In the genomic region with DNA sequence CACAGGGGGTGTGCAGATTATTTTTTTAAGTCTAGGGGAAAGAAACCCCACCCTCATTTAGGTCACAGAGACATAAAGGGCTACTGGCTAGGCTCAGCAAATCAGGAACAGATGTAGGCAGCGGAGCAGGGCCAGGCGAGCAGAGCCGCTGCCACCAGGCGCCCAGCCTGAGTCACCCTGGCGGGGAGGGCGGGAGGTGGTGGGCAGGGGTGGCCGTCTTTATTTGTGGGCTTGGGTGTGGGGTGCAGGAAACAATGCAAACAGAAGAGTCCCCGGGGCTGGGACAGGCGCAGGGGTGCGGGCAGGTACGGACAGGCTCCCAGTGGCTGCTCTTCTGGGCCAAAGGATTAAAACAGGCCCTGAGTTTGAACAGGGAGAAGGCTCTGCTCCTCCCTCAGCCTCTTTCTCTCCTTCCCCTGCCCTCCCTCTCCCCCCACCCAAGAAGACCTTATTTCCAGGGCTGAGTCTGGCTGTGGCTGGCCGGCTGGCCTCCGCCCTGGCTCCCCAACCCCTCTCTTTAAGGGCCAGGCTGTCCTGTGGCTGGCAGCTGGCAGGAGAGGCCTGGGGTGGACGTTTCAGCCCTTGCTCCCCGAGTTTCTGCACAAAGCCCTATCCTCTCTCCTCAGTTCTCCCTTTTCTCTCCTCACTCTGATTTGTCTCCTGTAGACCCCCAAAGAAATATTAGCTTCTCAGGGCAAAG, we compare ENCODE assay signal across 13 cellular contexts.
A peak's percentile ranks its signal among the peaks of the same experiment; 100 is the strongest.
DNase-seq lines count a peak whose midpoint lies in the region; ATAC-seq and TF ChIP-seq lines count a peak whose summit lies in the region.
"Had no signal": no experiment of that assay in that cellular context is flagged by ENCODE, and none has a peak within 500 bp of the region (broad histone marks: within the 10 kb centered on the region; RNA-seq: fewer than 3 reads in every experiment).

No MANE protein-coding gene starts in this region.

- H3K4me3 ChIP-seq in GM23248, result 0 out of 2 replicates have a peak overlapping the region, but pooled peaks have one; percentile 13
- no peak overlapping the region for H3K4me3 ChIP-seq in smooth muscle cell

- H3K9ac ChIP-seq in GM23248 (peak overlapping the region; percentile 19), smooth muscle cell (ENCODE audit: low read depth) (no peak overlapping the region)

- no peaks in the 10 kb centered on the region for H3K79me2 ChIP-seq in GM23248 (ENCODE audit: insufficient read depth)
- no peaks in the 10 kb centered on the region for H3K79me2 ChIP-seq in smooth muscle cell (ENCODE audit: low read depth)

- H3K9me3 ChIP-seq in GM23248 (ENCODE audit: low read depth) (no peaks in the 10 kb centered on the region), smooth muscle cell (replicated peaks; ENCODE audit: low read depth) (no peaks in the 10 kb centered on the region)

- 6 to 10% methylated on average over 14 to 15 of the region's 15 CpGs for WGBS in GM23248 (ENCODE audit: low coverage in 1 of 2, low lambda C conversion rate in 2 of 2, missing lambda C conversion rate in 2 of 2), 2 experiments
- 60% methylated on average over 15 of the region's 15 CpGs for WGBS in smooth muscle cell (ENCODE audit: low lambda C conversion rate)

- ATAC-seq in left colon, result peak; percentile 5
- ATAC-seq in GM19455 (IDR thresholded peaks at IDR 0.05; ENCODE audit: unreplicated experiment), result no peak
- no peak for ATAC-seq in GM21825 (IDR thresholded peaks at IDR 0.05; ENCODE audit: unreplicated experiment)

- H4K20me1 ChIP-seq in GM23248 (ENCODE audit: insufficient read depth) (no peaks in the 10 kb centered on the region), smooth muscle cell (ENCODE audit: low read depth) (no peaks in the 10 kb centered on the region)

- H3K4me2 ChIP-seq in GM23248 (ENCODE audit: unreplicated experiment), result peak overlapping the region; percentile 40
- no peak overlapping the region for H3K4me2 ChIP-seq in smooth muscle cell

- H3K27ac ChIP-seq in GM23248 (peak overlapping the region; percentile 27; the same call in 1 of the 2 replicates), angular gyrus (ENCODE audit: low read depth, low read length) (peak overlapping the region; percentile 22), smooth muscle cell (ENCODE audit: low read depth) (no peak overlapping the region)

- H3K27me3 ChIP-seq in GM23248 (replicated peaks; ENCODE audit: insufficient read depth) (no peaks in the 10 kb centered on the region), smooth muscle cell (ENCODE audit: low read depth) (no peaks in the 10 kb centered on the region)

- H3K9me2 ChIP-seq in GM23248 (ENCODE audit: insufficient read depth), result no peaks in the 10 kb centered on the region

- TF ChIP-seq CTCF in smooth muscle cell (IDR thresholded peaks at IDR 0.05; ENCODE audit: borderline replicate concordance, insufficient read depth, poor library complexity, severe bottlenecking), result no peak

- H3K4me1 ChIP-seq in GM23248 (ENCODE audit: insufficient read depth) (peaks cover 10% of the 10 kb centered on the region), smooth muscle cell (ENCODE audit: low read depth) (peaks cover 8% of the 10 kb centered on the region)

- no peaks in the 10 kb centered on the region for H3F3A ChIP-seq in GM23248 (ENCODE audit: insufficient read depth)
- H3F3A ChIP-seq in smooth muscle cell (ENCODE audit: low read depth), result no peaks in the 10 kb centered on the region

- DNase-seq in GM23248, result peak; percentile 79
- DNase-seq in left colon, result peak in 1 of 2 donors; percentile 10
- DNase-seq in smooth muscle cell (lab: John Stamatoyannopoulos, UW; ENCODE audit: unreplicated experiment), result no peak
- no peak for DNase-seq in DMS114 treated with DMSO at 0.1 percent for 48 hours (lab: John Stamatoyannopoulos, UW; ENCODE audit: unreplicated experiment)
- DNase-seq in head of caudate nucleus, result no peak
- DNase-seq: activated naive CD4-positive, alpha-beta T cell treated with Interleukin-2 at 50 U/mL for 16 hours; cerebellar nuclear complex; NCI-H1417; stimulated activated CD8-positive, alpha-beta memory T cell treated with anti-CD3 and anti-CD28 coated beads, Interleukin-4, amount 100 ng/mL, for 48 hours; T1000 had no signal

- H3K36me3 ChIP-seq in GM23248 (ENCODE audit: low read depth) (no peaks in the 10 kb centered on the region), smooth muscle cell (ENCODE audit: low read depth) (no peaks in the 10 kb centered on the region)

- intact Hi-C loops in left colon (cut with DNase I, micrococcal nuclease), result no loop called here
- intact Hi-C loops in head of caudate nucleus (cut with DNase I), result no loop called here

- in situ Hi-C loops in GM23248 (cut with MboI), result no loop called here

- H2AFZ ChIP-seq in GM23248 (peak overlapping the region; percentile 73), smooth muscle cell (ENCODE audit: low read depth) (peak overlapping the region; percentile 1)
